ENCODE assay signal across 31 cellular contexts in the genomic region with DNA sequence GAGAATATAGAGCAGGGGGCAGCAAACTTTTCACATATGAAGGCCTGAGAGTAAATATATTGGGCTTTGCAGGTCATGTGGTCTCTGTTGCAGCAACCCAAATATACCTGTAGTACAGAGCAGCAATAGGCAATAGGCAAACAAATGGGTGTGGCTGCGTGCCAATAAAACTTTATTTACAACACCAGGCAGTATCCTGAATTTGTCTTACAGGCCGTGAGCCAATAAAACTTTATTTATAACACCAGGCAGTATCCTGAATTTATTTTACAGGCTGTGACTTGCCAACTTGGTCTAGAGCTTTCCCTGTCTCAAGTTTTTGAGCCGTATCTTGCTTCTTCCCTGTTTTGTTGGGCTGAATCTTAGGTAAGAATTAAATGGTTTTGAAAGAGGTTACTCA.
"Had no signal": no experiment of that assay in that cellular context is flagged by ENCODE, and none has a peak within 500 bp of the region (broad histone marks: within the 10 kb centered on the region; RNA-seq: fewer than 3 reads in every experiment).

No MANE protein-coding gene starts in this region.

- H3K36me3 Mint-ChIP-seq: naive thymus-derived CD8-positive, alpha-beta T cell; natural killer cell treated with Interleukin-12 subunit alpha and Interleukin-12 subunit beta and Interleukin-15 and Interleukin-18, amount 100 ng/mL, for 72 hours; neural progenitor cell; stimulated activated memory B cell treated with anti-CD40 and anti-IgM and Interleukin-4, amounts not matched to agents 10 μg/mL and 1 μg/mL and 100 μg/mL, for 72 hours had no signal

- H2AFZ ChIP-seq: neural progenitor cell, parathyroid adenoma had no signal

- H3K9me3 Mint-ChIP-seq: naive thymus-derived CD8-positive, alpha-beta T cell; natural killer cell treated with Interleukin-12 subunit alpha and Interleukin-12 subunit beta and Interleukin-15 and Interleukin-18, amount 100 ng/mL, for 72 hours; neural progenitor cell; stimulated activated memory B cell treated with anti-CD40 and anti-IgM and Interleukin-4, amounts not matched to agents 10 μg/mL and 1 μg/mL and 100 μg/mL, for 72 hours; stimulated activated naive CD8-positive, alpha-beta T cell treated with anti-CD3 and anti-CD28 coated beads, Interleukin-15, amount 100 ng/mL, for 72 hours had no signal

- H3K9ac ChIP-seq: neural progenitor cell, parathyroid adenoma had no signal

- H3K27me3 ChIP-seq: neural progenitor cell, ovary, suprapubic skin, testis, tibial artery, transverse colon, upper lobe of right lung, uterus had no signal

- H3K4me3 ChIP-seq: neural progenitor cell, ovary, psoas muscle, skin epidermis, smooth muscle cell, spleen, suprapubic skin, testis, tibial artery, transverse colon, upper lobe of right lung, uterus had no signal

- ATAC-seq: naive thymus-derived CD8-positive, alpha-beta T cell; natural killer cell treated with Interleukin-12 subunit alpha and Interleukin-12 subunit beta and Interleukin-15 and Interleukin-18, amount 100 ng/mL, for 72 hours; psoas muscle; right cardiac atrium; sciatic nerve; stimulated activated memory B cell treated with anti-CD40 and anti-IgM and Interleukin-4, amounts not matched to agents 10 μg/mL and 1 μg/mL and 100 μg/mL, for 72 hours; stimulated activated naive CD8-positive, alpha-beta T cell treated with anti-CD3 and anti-CD28 coated beads, Interleukin-15, amount 100 ng/mL, for 72 hours; stimulated activated naive CD8-positive, alpha-beta T cell treated with anti-CD3 and anti-CD28 coated beads, Interleukin-15, Interleukin-2, amounts not matched to agents 100 U/mL and 50 U/mL, for 24 hours; upper lobe of right lung had no signal

- DNase-seq: naive thymus-derived CD8-positive, alpha-beta T cell; occipital lobe; ovary; posterior cingulate gyrus; psoas muscle; right cardiac atrium; spleen; stimulated activated CD4-positive, alpha-beta T cell treated with anti-CD3 and anti-CD28 coated beads, Interleukin-12 subunit alpha, Interleukin-12 subunit beta, amount 100 ng/mL, for 4 hours; stimulated activated CD4-positive, alpha-beta T cell treated with anti-CD3 and anti-CD28 coated beads, Interleukin-1b, Interleukin-23, amount 100 ng/mL, for 48 hours; stimulated activated CD4-positive, alpha-beta T cell treated with anti-CD3 and anti-CD28 coated beads, Interleukin-4, amount 100 ng/mL, for 1 hour; stimulated activated CD4-positive, alpha-beta T cell treated with anti-CD3 and anti-CD28 coated beads, Interleukin-4, amount 100 ng/mL, for 4 hours; stimulated activated CD8-positive, alpha-beta memory T cell treated with anti-CD3 and anti-CD28 coated beads, Interleukin-4, amount 100 ng/mL, for 48 hours; stimulated activated naive CD4-positive, alpha-beta T cell; stimulated activated naive CD8-positive, alpha-beta T cell treated with anti-CD3 and anti-CD28 coated beads, Interleukin-15, amount 100 ng/mL, for 72 hours; stimulated activated naive CD8-positive, alpha-beta T cell treated with anti-CD3 and anti-CD28 coated beads, Interleukin-15, Interleukin-2, amounts not matched to agents 100 U/mL and 50 U/mL, for 24 hours; substantia nigra; testis; tibial artery; transverse colon; upper lobe of right lung; uterus had no signal

- H3K79me2 ChIP-seq: parathyroid adenoma had no signal

- H3K4me2 ChIP-seq: neural progenitor cell, smooth muscle cell had no signal

- H3K4me1 Mint-ChIP-seq: naive thymus-derived CD8-positive, alpha-beta T cell; neural progenitor cell; stimulated activated memory B cell treated with anti-CD40 and anti-IgM and Interleukin-4, amounts not matched to agents 10 μg/mL and 1 μg/mL and 100 μg/mL, for 72 hours; stimulated activated naive CD8-positive, alpha-beta T cell treated with anti-CD3 and anti-CD28 coated beads, Interleukin-15, amount 100 ng/mL, for 72 hours had no signal

- H3K4me1 ChIP-seq: neural progenitor cell, parathyroid adenoma, psoas muscle, spleen, suprapubic skin, testis, tibial artery, transverse colon, upper lobe of right lung, uterus had no signal

- H3K36me3 ChIP-seq: neural progenitor cell, ovary, spleen, suprapubic skin, tibial artery, transverse colon, upper lobe of right lung, uterus had no signal

- H3K4me3 Mint-ChIP-seq: naive thymus-derived CD8-positive, alpha-beta T cell; natural killer cell treated with Interleukin-12 subunit alpha and Interleukin-12 subunit beta and Interleukin-15 and Interleukin-18, amount 100 ng/mL, for 72 hours; neural progenitor cell; stimulated activated memory B cell treated with anti-CD40 and anti-IgM and Interleukin-4, amounts not matched to agents 10 μg/mL and 1 μg/mL and 100 μg/mL, for 72 hours; stimulated activated naive CD8-positive, alpha-beta T cell treated with anti-CD3 and anti-CD28 coated beads, Interleukin-15, amount 100 ng/mL, for 72 hours; type B pancreatic cell had no signal

- H3K27me3 Mint-ChIP-seq: naive thymus-derived CD8-positive, alpha-beta T cell; progenitor cell of endocrine pancreas; stimulated activated memory B cell treated with anti-CD40 and anti-IgM and Interleukin-4, amounts not matched to agents 10 μg/mL and 1 μg/mL and 100 μg/mL, for 72 hours; stimulated activated naive CD8-positive, alpha-beta T cell treated with anti-CD3 and anti-CD28 coated beads, Interleukin-15, amount 100 ng/mL, for 72 hours; type B pancreatic cell had no signal

- H3K27ac Mint-ChIP-seq: naive thymus-derived CD8-positive, alpha-beta T cell; natural killer cell treated with Interleukin-12 subunit alpha and Interleukin-12 subunit beta and Interleukin-15 and Interleukin-18, amount 100 ng/mL, for 72 hours; neural progenitor cell; progenitor cell of endocrine pancreas; stimulated activated memory B cell treated with anti-CD40 and anti-IgM and Interleukin-4, amounts not matched to agents 10 μg/mL and 1 μg/mL and 100 μg/mL, for 72 hours; stimulated activated naive CD8-positive, alpha-beta T cell treated with anti-CD3 and anti-CD28 coated beads, Interleukin-15, amount 100 ng/mL, for 72 hours; type B pancreatic cell had no signal

- H3K27ac ChIP-seq: neural progenitor cell, ovary, parathyroid adenoma, psoas muscle, skin epidermis, spleen, suprapubic skin, testis, tibial artery, transverse colon, upper lobe of right lung, uterus had no signal

- H3K9me3 ChIP-seq: ovary, psoas muscle, spleen, suprapubic skin, testis, tibial artery, transverse colon, upper lobe of right lung, uterus had no signal
